9 cellular contexts compared by ENCODE assay signal in the genomic region with DNA sequence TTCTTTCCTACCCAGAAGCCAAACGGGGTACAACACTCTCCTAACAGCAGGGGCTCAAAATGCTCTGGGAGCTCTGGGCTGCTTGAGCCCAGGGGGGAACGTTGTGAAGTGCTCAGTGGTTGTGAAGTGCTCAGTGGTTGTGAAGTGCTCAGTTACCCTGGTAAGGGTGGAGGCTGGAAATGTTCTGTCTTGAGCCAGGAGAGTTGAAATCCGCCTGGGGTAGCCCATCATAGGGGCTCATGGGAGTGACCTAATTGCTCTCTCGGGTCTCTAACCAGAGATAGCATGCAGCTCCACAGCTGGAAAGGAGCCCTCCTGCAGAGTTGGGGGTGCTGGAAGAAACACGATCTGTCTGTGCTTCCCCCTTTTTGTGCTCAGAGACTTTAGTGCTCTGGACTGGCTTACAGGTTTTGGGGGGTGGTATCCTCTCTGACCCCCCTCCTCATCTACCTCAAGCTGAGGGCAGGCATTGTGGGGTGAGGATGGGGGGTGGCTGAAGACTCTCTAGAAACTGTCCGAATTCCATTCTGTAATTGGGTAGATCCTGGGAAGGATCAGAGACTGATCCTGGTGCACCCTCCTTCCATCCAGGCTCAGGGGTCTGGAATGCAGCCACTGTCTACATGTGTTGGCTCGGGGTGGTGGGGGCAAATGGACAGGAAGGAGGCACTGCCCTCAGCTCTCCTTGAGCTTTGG. TPM values are rescaled to one million over a fixed set of nuclear protein-coding genes. Genes with fewer than 3 reads are reported as not detected.
DNase-seq lines count a peak whose midpoint lies in the region; ATAC-seq, FAIRE-seq and TF ChIP-seq lines count a peak whose summit lies in the region.
"Had no signal": no experiment of that assay in that cellular context is flagged by ENCODE, and none has a peak within 500 bp of the region (broad histone marks: within the 10 kb centered on the region; RNA-seq: fewer than 3 reads in every experiment).

No MANE protein-coding gene starts in this region.

- peak overlapping the region; percentile 86 for H3K9ac ChIP-seq in mesenchymal stem cell (ENCODE audit: low read length)

- peak overlapping the region; percentile 28 for H2BK15ac ChIP-seq in mesenchymal stem cell (ENCODE audit: low read depth, poor library complexity, severe bottlenecking)

- no peak overlapping the region for H2BK5ac ChIP-seq in mesenchymal stem cell (ENCODE audit: low read depth, low read length, poor library complexity, severe bottlenecking)

- no peak overlapping the region for H4K8ac ChIP-seq in mesenchymal stem cell (ENCODE audit: low read length)

- H3K23ac ChIP-seq in mesenchymal stem cell (ENCODE audit: low read length in 2 of 2): no peak overlapping the region

- H2BK12ac ChIP-seq in mesenchymal stem cell (ENCODE audit: low read length in 2 of 2): no peak overlapping the region

- TF ChIP-seq CTCF in heart left ventricle (IDR thresholded peaks at IDR 0.05) (no peak), bronchial epithelial cell (IDR thresholded peaks at IDR 0.05; ENCODE audit: insufficient read depth, low read length, severe bottlenecking) (no peak), GM10266 (IDR thresholded peaks at IDR 0.05; ENCODE audit: control insufficient read depth, insufficient read depth, low read depth, missing control alignments) (no peak)

- H3K79me1 ChIP-seq in mesenchymal stem cell (replicated peaks; ENCODE audit: low read length, poor library complexity, severe bottlenecking): peaks cover 14% of the 10 kb centered on the region

- FAIRE-seq in bronchial epithelial cell (lab: Jason Lieb, UNC): no peak

- no peak overlapping the region for H4K91ac ChIP-seq in mesenchymal stem cell (ENCODE audit: low read length)

- H3K27me3 ChIP-seq in heart left ventricle (peaks cover 0 to 14% (median 0%) of the 10 kb centered on the region in 9 donors), bronchial epithelial cell (ENCODE audit: control insufficient read depth, insufficient read depth, low read length) (no peaks in the 10 kb centered on the region), mesenchymal stem cell (ENCODE audit: control insufficient read depth in 1 of 2, insufficient read depth in 1 of 2, low read length in 2 of 2) (peaks cover 6 to 23% of the 10 kb centered on the region in 2 experiments)

- ATAC-seq in heart left ventricle (no peak), Right ventricle myocardium inferior (no peak), GM19452 (IDR thresholded peaks at IDR 0.05; ENCODE audit: unreplicated experiment) (no peak), HG03432 (IDR thresholded peaks at IDR 0.05; ENCODE audit: unreplicated experiment) (no peak)

- H3K4me1 ChIP-seq in heart left ventricle (peaks cover 0 to 34% (median 7%) of the 10 kb centered on the region in 12 donors), mesenchymal stem cell (ENCODE audit: control insufficient read depth, insufficient read depth, low read depth, low read length) (peaks cover 22% of the 10 kb centered on the region)

- DNase-seq in heart left ventricle: no peak
- DNase-seq in Right ventricle myocardium inferior (ENCODE audit: missing footprints): no peak
- DNase-seq in bronchial epithelial cell (ENCODE audit: low read depth): no peak
- peak; percentile 24 for DNase-seq in mesenchymal stem cell
- peak; percentile 36 for DNase-seq in ureter (ENCODE audit: low spot score)
- DNase-seq in GM10266 (ENCODE audit: extremely low spot score): no peak
- DNase-seq: NCI-H524 treated with DMSO at 0.1 percent for 48 hours had no signal

- no peak overlapping the region for H2BK120ac ChIP-seq in mesenchymal stem cell (ENCODE audit: low read depth, low read length)

- H3K4ac ChIP-seq in mesenchymal stem cell (ENCODE audit: low read depth in 1 of 2, low read length in 2 of 2): no peak overlapping the region

- 4 to 26% (median 13%) methylated on average over 7 of the region's 7 CpGs for WGBS in heart left ventricle, 4 donors
- WGBS in mesenchymal stem cell: 3% methylated on average over 5 of the region's 7 CpGs

- peak overlapping the region; percentile 77 for H3K4me2 ChIP-seq in mesenchymal stem cell (ENCODE audit: low read length, poor library complexity, severe bottlenecking)

- intact Hi-C loops in heart left ventricle (cut with DNase I) (loop anchor here in 8 of 10 donors (2.0 to 10.0 kb wide), 8 partner anchors 53 to 163 kb away; no protein-coding TSS in a partner anchor), Right ventricle myocardium inferior (cut with DNase I) (no loop called here)

- H3K36me3 ChIP-seq in heart left ventricle (no peaks in the 10 kb centered on the region), bronchial epithelial cell (ENCODE audit: control insufficient read depth, insufficient read depth, low read length) (peaks cover 5% of the 10 kb centered on the region), mesenchymal stem cell (ENCODE audit: control insufficient read depth in 1 of 2, insufficient read depth in 2 of 2, low read depth in 1 of 2, low read length in 2 of 2) (no peaks in the 10 kb centered on the region)

- peak overlapping the region; percentile 48 for H2AK5ac ChIP-seq in mesenchymal stem cell (ENCODE audit: low read length, severe bottlenecking)

- H3K14ac ChIP-seq in mesenchymal stem cell (ENCODE audit: low read length in 2 of 2): no peak overlapping the region

- no peak overlapping the region for H2AFZ ChIP-seq in mesenchymal stem cell (ENCODE audit: low read depth, low read length)

- H3K4me3 ChIP-seq in heart left ventricle (peak overlapping the region in 11 of 12 donors; percentile 63 to 98 (median 83)), bronchial epithelial cell (ENCODE audit: low read depth, low read length) (peak overlapping the region; percentile 79), mesenchymal stem cell (ENCODE audit: insufficient read depth in 1 of 2, low read depth in 1 of 2, low read length in 2 of 2) (peak overlapping the region; percentile 26 to 82)

- no peaks in the 10 kb centered on the region for H3K9me3 ChIP-seq in heart left ventricle
- no peaks in the 10 kb centered on the region for H3K9me3 ChIP-seq in mesenchymal stem cell (ENCODE audit: control insufficient read depth, low read length)

- TF ChIP-seq POLR2A in heart left ventricle (IDR thresholded peaks at IDR 0.05): no peak

- peak overlapping the region in 10 of 12 donors; percentile 20 to 92 (median 74) for H3K27ac ChIP-seq in heart left ventricle
- peak overlapping the region; percentile 35 for H3K27ac ChIP-seq in mesenchymal stem cell (ENCODE audit: low read length, poor library complexity, severe bottlenecking)

- H3K18ac ChIP-seq in mesenchymal stem cell (ENCODE audit: low read depth in 1 of 2, low read length in 2 of 2): peak overlapping the region; percentile 21 to 73

RNA-seq across cellular contexts. Expression of a gene that starts 2.7 kb away (rescaled TPM):
- total RNA-seq in heart left ventricle (10 to 100 TPM; 15.9 to 78.8 (median 23.1) TPM), Right ventricle myocardium inferior (18.0 TPM), bronchial epithelial cell (117 and 159 TPM in 2 replicates), ureter (59.8 TPM)
- 10 to 100 TPM; 25.4 to 33.2 TPM for polyA plus RNA-seq in heart left ventricle
- 20.0 TPM for polyA plus RNA-seq in mesenchymal stem cell (2013, experiment 1 of 2)
- 19.2 TPM for polyA plus RNA-seq in mesenchymal stem cell (2013, experiment 2 of 2)

Comparison
In these comparisons a context has a peak if more than half of its experiments do, and no peak if none do; other contexts are left out.
1. DNase-seq: peak in mesenchymal stem cell (single experiment) and ureter (single experiment); none in heart left ventricle (0 of 5), Right ventricle myocardium inferior (single experiment), bronchial epithelial cell (single experiment) and GM10266 (single experiment).
2. Peak in every context shown above with its lines, with median percentiles within 50 percentile points of each other: H3K4me3 ChIP-seq.